ENCODE assay signal across 22 cellular contexts in genomic region chr3:61865466-61865865, GRCh38.
DNase-seq lines count a peak whose midpoint lies in the region; ATAC-seq, FAIRE-seq and TF ChIP-seq lines count a peak whose summit lies in the region.
"Had no signal": no experiment of that assay in that cellular context is flagged by ENCODE, and none has a peak within 500 bp of the region (broad histone marks: within the 10 kb centered on the region; RNA-seq: fewer than 3 reads in every experiment).

No MANE protein-coding gene starts in this region.

- H4K20me1 ChIP-seq in GM12878 (ENCODE audit: control insufficient read depth, insufficient read depth), result no peaks in the 10 kb centered on the region

- CTCF ChIA-PET in GM12878 (lab: Yijun Ruan, JAX), result interaction anchor here (0.6 to 1.4 kb wide), 6 partner anchors 26 to 324 kb away, joined by 3 to 5 read pairs (median 4); no protein-coding TSS in a partner anchor

- H3K9ac ChIP-seq in GM12878 (ENCODE audit: control insufficient read depth, insufficient read depth, low read length), result no peak overlapping the region
- H3K9ac ChIP-seq in stomach smooth muscle (ENCODE audit: low read length in 2 of 2), result no peak overlapping the region

- in situ Hi-C loops in G401 (cut with HindIII; ENCODE audit: low sequenced_read_pairs), result no loop called here
- in situ Hi-C loops in GM12878 (cut with MboI), result no loop called here

- H3K27ac ChIP-seq in GM12878 (ENCODE audit: control insufficient read depth, insufficient read depth) (no peak overlapping the region), mesodermal cell (ENCODE audit: low read depth, low read length, severe bottlenecking) (peak overlapping the region; percentile 64), stomach smooth muscle (ENCODE audit: low read length) (peak overlapping the region; percentile 37)
- H3K27ac ChIP-seq: PC-9, SJSA1 had no signal

- no TSS peak for BruUV-seq in GM12878 (replicated peaks; lab: Mats Ljungman, UMichigan)

- H3K36me3 ChIP-seq in GM12878 (ENCODE audit: control insufficient read depth in 2 of 2, insufficient read depth in 2 of 2, low read length in 1 of 2) (no peaks in the 10 kb centered on the region), mesodermal cell (ENCODE audit: control insufficient read depth, insufficient read depth, low read length) (no peaks in the 10 kb centered on the region), stomach smooth muscle (ENCODE audit: control insufficient read depth in 2 of 2, insufficient read depth in 2 of 2, low read length in 2 of 2) (no peaks in the 10 kb centered on the region)
- H3K36me3 ChIP-seq: MG63, SJSA1 had no signal

- no peak for TF ChIP-seq POLR2A in GM12878 (IDR thresholded peaks at IDR 0.05; ENCODE audit: low read depth, low read length)

- SMC1A ChIA-PET in GM12878 (lab: Charles Lee; ENCODE audit: uncharacterized antibody, unreplicated experiment), result interaction anchor here (0.7 to 3.1 kb wide), 14 partner anchors 9 to 323 kb away, joined by 3 to 17 read pairs (median 4); no protein-coding TSS in a partner anchor

- peak; percentile 69 for DNase-seq in G401 (ENCODE audit: low spot score)
- DNase-seq in GM12878 (ENCODE audit: low read depth, low spot score), result no peak
- no peak for DNase-seq in activated T-cell treated with anti-CD3 and anti-CD28 coated beads, Interleukin-2, amount 50 U/mL, for 1 hour
- no peak for DNase-seq in NCI-H2196 treated with DMSO at 0.1 percent for 48 hours (lab: John Stamatoyannopoulos, UW; ENCODE audit: unreplicated experiment)
- DNase-seq: CD4-positive, alpha-beta T cell; HCEC 1CT; IMR-90; KG1; MG63; NCI-H1105 treated with DMSO at 0.1 percent for 48 hours; NCI-H146; NCI-H1930; NCI-H2227 treated with DMSO at 0.1 percent for 48 hours; NCI-H526 treated with DMSO at 0.1 percent for 48 hours; PC-9 had no signal

- RAD21 ChIA-PET in GM12878 (lab: Charles Lee; ENCODE audit: unreplicated experiment), result interaction anchor here (0.8 to 1.5 kb wide), 3 partner anchors 26 to 304 kb away, joined by 3 to 4 read pairs (median 4); partner anchors contain the start of gene PTPRG

- no peaks in the 10 kb centered on the region for H3K27me3 ChIP-seq in GM12878 (replicated peaks in 1 of 2; ENCODE audit: control insufficient read depth in 2 of 2, insufficient read depth in 2 of 2, low read length in 1 of 2)
- H3K27me3 ChIP-seq in stomach smooth muscle (ENCODE audit: control insufficient read depth in 1 of 2, insufficient read depth in 2 of 2, low read length in 2 of 2), result no peaks in the 10 kb centered on the region
- H3K27me3 ChIP-seq: MG63, SJSA1 had no signal

- H3K79me2 ChIP-seq in GM12878 (ENCODE audit: control insufficient read depth, insufficient read depth, low read length), result no peaks in the 10 kb centered on the region

- intact Hi-C loops in GM12878 (cut with micrococcal nuclease; ENCODE audit: unreplicated experiment), result no loop called here

- no peak overlapping the region for H2AFZ ChIP-seq in GM12878 (ENCODE audit: control insufficient read depth, low read depth, low read length)
- H2AFZ ChIP-seq: PC-9 had no signal

- H3K9me3 ChIP-seq in GM12878 (replicated peaks; ENCODE audit: control insufficient read depth, insufficient read depth, low read length) (no peaks in the 10 kb centered on the region), mesodermal cell (ENCODE audit: control insufficient read depth, low read length) (no peaks in the 10 kb centered on the region), stomach smooth muscle (ENCODE audit: control insufficient read depth in 2 of 2, low read length in 2 of 2) (no peaks in the 10 kb centered on the region)
- H3K9me3 ChIP-seq: MG63, SJSA1 had no signal

- POLR2A ChIA-PET in GM12878 (lab: Charles Lee), result interaction anchor here (0.7 kb wide), 1 partner anchor 298 kb away, joined by 4 read pairs; no protein-coding TSS in a partner anchor

- TF ChIP-seq CTCF in GM12878 (IDR thresholded peaks at IDR 0.05 in 2 of 3, conservative IDR thresholded peaks at IDR 0.05 in 1 of 3; ENCODE audit: control insufficient read depth in 2 of 3, extremely low read depth in 1 of 3, insufficient read depth in 1 of 3, low read depth in 3 of 3, low read length in 3 of 3), result no peak

- no peak overlapping the region for H3K4me2 ChIP-seq in GM12878 (ENCODE audit: control insufficient read depth, insufficient read depth)
- H3K4me2 ChIP-seq: PC-9 had no signal

- no peak for TF ChIP-seq RAD21 in GM12878 (IDR thresholded peaks at IDR 0.05; ENCODE audit: insufficient read depth, low read depth, low read length)

- ATAC-seq in GM12878 (peak; percentile 10; the same call in 2 of the 3 replicates), GM21825 (IDR thresholded peaks at IDR 0.05; ENCODE audit: unreplicated experiment) (no peak)
- ATAC-seq: Right ventricle myocardium inferior had no signal

- WGBS in GM12878 (ENCODE audit: insufficient coverage, insufficient replicate concordance, low lambda C conversion rate, missing lambda C conversion rate), result 26% methylated on average over 4 of the region's 4 CpGs
- 94 to 100% methylated on average over 2 to 4 of the region's 4 CpGs for WGBS in mesodermal cell (ENCODE audit: insufficient coverage in 2 of 2), 2 experiments

- no peak overlapping the region for H3K4me3 ChIP-seq in GM12878
- H3K4me3 ChIP-seq in mesodermal cell (ENCODE audit: extremely low read depth, insufficient read depth, low read length, poor library complexity, severe bottlenecking), result no peak overlapping the region
- no peak overlapping the region for H3K4me3 ChIP-seq in stomach smooth muscle (ENCODE audit: low read length in 2 of 2)
- H3K4me3 ChIP-seq: MG63, PC-9, SJSA1 had no signal

- no peak for TF ChIP-seq EP300 in GM12878 (IDR thresholded peaks at IDR 0.05; ENCODE audit: borderline replicate concordance in 1 of 2, control insufficient read depth in 1 of 2, low read depth in 2 of 2, low read length in 2 of 2)

- H3K4me1 ChIP-seq in GM12878 (ENCODE audit: control insufficient read depth, insufficient read depth, low read length) (no peaks in the 10 kb centered on the region), mesodermal cell (ENCODE audit: control insufficient read depth, insufficient read depth, low read length, poor library complexity, severe bottlenecking) (peaks cover 32% of the 10 kb centered on the region), stomach smooth muscle (ENCODE audit: control insufficient read depth, insufficient read depth, low read length) (peaks cover 35% of the 10 kb centered on the region)
- H3K4me1 ChIP-seq: SJSA1 had no signal

- no peak for FAIRE-seq in GM12878 (lab: Jason Lieb, UNC)
- FAIRE-seq: D721Med, G401.6 had no signal

TF ChIP-seq in GM12878, 131 proteins besides CTCF, POLR2A, EP300 and RAD21:
- TF ChIP-seq ATF7 (IDR thresholded peaks at IDR 0.05; ENCODE audit: low read depth), result no peak
- TF ChIP-seq STAT3 (IDR thresholded peaks at IDR 0.05; ENCODE audit: low read depth, low read length), result no peak
- TF ChIP-seq WRNIP1 (IDR thresholded peaks at IDR 0.05; ENCODE audit: borderline replicate concordance, low read depth, low read length), result no peak
- no peak for TF ChIP-seq BACH1 (IDR thresholded peaks at IDR 0.05; ENCODE audit: borderline replicate concordance)
- TF ChIP-seq HCFC1 (IDR thresholded peaks at IDR 0.05; ENCODE audit: low read length), result no peak
- TF ChIP-seq KLF5 (IDR thresholded peaks at IDR 0.05; ENCODE audit: partially characterized antibody), result no peak
- no peak for TF ChIP-seq CEBPB (IDR thresholded peaks at IDR 0.05; ENCODE audit: borderline replicate concordance in 1 of 2, low read depth in 2 of 2, low read length in 2 of 2)
- TF ChIP-seq TCF3 (IDR thresholded peaks at IDR 0.05; ENCODE audit: borderline replicate concordance, insufficient read depth, low read depth, low read length), result no peak
- no peak for TF ChIP-seq SUZ12 (IDR thresholded peaks at IDR 0.05; ENCODE audit: unreplicated experiment)
- no peak for TF ChIP-seq TCF7 (IDR thresholded peaks at IDR 0.05; ENCODE audit: borderline replicate concordance)
- no peak for TF ChIP-seq RUNX3 (IDR thresholded peaks at IDR 0.05; ENCODE audit: low read length)
- TF ChIP-seq NFIC (IDR thresholded peaks at IDR 0.05; ENCODE audit: low read depth, low read length), result no peak
- TF ChIP-seq GABPA (IDR thresholded peaks at IDR 0.05; ENCODE audit: low read depth), result no peak
- no peak for TF ChIP-seq SIX5 (IDR thresholded peaks at IDR 0.05; ENCODE audit: low read depth, low read length, severe bottlenecking)
- no peak for TF ChIP-seq ATF2 (IDR thresholded peaks at IDR 0.05; ENCODE audit: low read length)
- TF ChIP-seq ZBED1 (IDR thresholded peaks at IDR 0.05; ENCODE audit: borderline replicate concordance), result no peak
- TF ChIP-seq, protein P1, sequence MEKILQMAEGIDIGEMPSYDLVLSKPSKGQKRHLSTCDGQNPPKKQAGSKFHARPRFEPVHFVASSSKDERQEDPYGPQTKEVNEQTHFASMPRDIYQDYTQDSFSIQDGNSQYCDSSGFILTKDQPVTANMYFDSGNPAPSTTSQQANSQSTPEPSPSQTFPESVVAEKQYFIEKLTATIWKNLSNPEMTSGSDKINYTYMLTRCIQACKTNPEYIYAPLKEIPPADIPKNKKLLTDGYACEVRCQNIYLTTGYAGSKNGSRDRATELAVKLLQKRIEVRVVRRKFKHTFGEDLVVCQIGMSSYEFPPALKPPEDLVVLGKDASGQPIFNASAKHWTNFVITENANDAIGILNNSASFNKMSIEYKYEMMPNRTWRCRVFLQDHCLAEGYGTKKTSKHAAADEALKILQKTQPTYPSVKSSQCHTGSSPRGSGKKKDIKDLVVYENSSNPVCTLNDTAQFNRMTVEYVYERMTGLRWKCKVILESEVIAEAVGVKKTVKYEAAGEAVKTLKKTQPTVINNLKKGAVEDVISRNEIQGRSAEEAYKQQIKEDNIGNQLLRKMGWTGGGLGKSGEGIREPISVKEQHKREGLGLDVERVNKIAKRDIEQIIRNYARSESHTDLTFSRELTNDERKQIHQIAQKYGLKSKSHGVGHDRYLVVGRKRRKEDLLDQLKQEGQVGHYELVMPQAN (conservative IDR thresholded peaks at IDR 0.05), result no peak
